ENCODE assay signal across 28 cellular contexts in the genomic region with DNA sequence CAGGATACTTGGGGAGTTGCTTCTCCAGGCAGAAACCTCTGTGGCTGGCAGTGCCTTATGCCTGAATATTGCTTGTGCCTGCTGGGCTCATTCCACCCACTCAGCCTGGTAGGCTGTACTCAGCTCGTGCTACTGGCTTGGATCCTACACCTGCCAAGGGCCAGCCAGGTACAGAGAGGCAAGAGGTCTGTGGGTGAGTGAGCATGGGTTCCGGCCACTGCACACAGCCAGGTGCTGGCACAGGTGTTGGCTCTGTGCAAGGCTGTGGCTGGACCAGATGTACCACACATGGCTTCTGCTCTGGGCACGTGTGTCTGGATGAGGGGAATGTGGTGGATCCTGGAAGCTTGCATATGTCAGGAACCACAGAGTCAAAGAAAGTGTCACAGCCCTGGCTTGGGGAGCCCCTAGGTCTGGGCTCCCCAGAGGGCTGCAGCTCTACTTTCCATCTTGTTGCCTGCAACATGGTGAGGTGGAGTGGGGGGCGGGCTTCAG.
"Had no signal": no experiment of that assay in that cellular context is flagged by ENCODE, and none has a peak within 500 bp of the region (broad histone marks: within the 10 kb centered on the region; RNA-seq: fewer than 3 reads in every experiment).

No MANE protein-coding gene starts in this region.

- H3K9ac ChIP-seq: parathyroid adenoma had no signal

- H3K27me3 ChIP-seq: heart left ventricle, left lung, neutrophil, sigmoid colon, spleen, stomach, testis, thyroid gland, transverse colon, vagina had no signal

- H3K36me3 ChIP-seq: heart left ventricle, left lung, lower lobe of right lung, neutrophil, sigmoid colon, spleen, stomach, thyroid gland, transverse colon, vagina had no signal

- H2AFZ ChIP-seq: parathyroid adenoma had no signal

- ATAC-seq: left colon; left lung; naive thymus-derived CD8-positive, alpha-beta T cell; psoas muscle; stimulated activated naive B cell treated with anti-CD40 and anti-IgM and Interleukin-4, amounts not matched to agents 10 μg/mL and 1 μg/mL and 100 μg/mL, for 72 hours; stimulated activated naive CD8-positive, alpha-beta T cell treated with anti-CD3 and anti-CD28 coated beads, Interleukin-15, Interleukin-2, amounts not matched to agents 100 U/mL and 50 U/mL, for 24 hours had no signal

- H3K36me3 Mint-ChIP-seq: immature natural killer cell; naive thymus-derived CD8-positive, alpha-beta T cell; stimulated activated naive B cell treated with anti-CD40 and anti-IgM and Interleukin-4, amounts not matched to agents 10 μg/mL and 1 μg/mL and 100 μg/mL, for 72 hours had no signal

- H3K79me2 ChIP-seq: parathyroid adenoma had no signal

- H3K27ac Mint-ChIP-seq: immature natural killer cell; naive thymus-derived CD8-positive, alpha-beta T cell; nephron; stimulated activated naive B cell treated with anti-CD40 and anti-IgM and Interleukin-4, amounts not matched to agents 10 μg/mL and 1 μg/mL and 100 μg/mL, for 72 hours had no signal

- DNase-seq: heart left ventricle; hypothalamus; immature natural killer cell; kidney; left colon; lower lobe of right lung; mammary epithelial cell; mesenchymal stem cell; occipital lobe; psoas muscle; sigmoid colon; small intestine; spleen; stimulated activated CD4-positive, alpha-beta T cell treated with anti-CD3 and anti-CD28 coated beads, Interleukin-4, amount 100 ng/mL, for 24 hours; stimulated activated naive B cell treated with anti-CD40 and anti-IgM and Interleukin-4, amounts not matched to agents 10 μg/mL and 1 μg/mL and 100 μg/mL, for 72 hours; stimulated activated naive CD8-positive, alpha-beta T cell treated with anti-CD3 and anti-CD28 coated beads, Interleukin-15, Interleukin-2, amounts not matched to agents 100 U/mL and 50 U/mL, for 24 hours; stomach; testis; thyroid gland; transverse colon had no signal

- FAIRE-seq: islet of Langerhans, kidney, small intestine had no signal

- H3K27me3 Mint-ChIP-seq: stimulated activated naive B cell treated with anti-CD40 and anti-IgM and Interleukin-4, amounts not matched to agents 10 μg/mL and 1 μg/mL and 100 μg/mL, for 72 hours had no signal

- H3K4me3 ChIP-seq: heart left ventricle, left lung, lower lobe of right lung, psoas muscle, sigmoid colon, spleen, stomach, testis, thyroid gland, transverse colon, vagina had no signal

- H3K4me3 Mint-ChIP-seq: immature natural killer cell; naive thymus-derived CD8-positive, alpha-beta T cell; nephron; neural crest cell; stimulated activated naive B cell treated with anti-CD40 and anti-IgM and Interleukin-4, amounts not matched to agents 10 μg/mL and 1 μg/mL and 100 μg/mL, for 72 hours had no signal

- H3K4me1 Mint-ChIP-seq: immature natural killer cell; naive thymus-derived CD8-positive, alpha-beta T cell; nephron; neural crest cell; stimulated activated naive B cell treated with anti-CD40 and anti-IgM and Interleukin-4, amounts not matched to agents 10 μg/mL and 1 μg/mL and 100 μg/mL, for 72 hours had no signal

- H3K4me1 ChIP-seq: left lung, lower lobe of right lung, parathyroid adenoma, psoas muscle, sigmoid colon, spleen, stomach, testis, thyroid gland, transverse colon, vagina had no signal

- H3K9me3 ChIP-seq: heart left ventricle, lower lobe of right lung, neutrophil, psoas muscle, sigmoid colon, stomach, testis, thyroid gland, transverse colon, vagina had no signal

- H3K27ac ChIP-seq: heart left ventricle, left lung, lower lobe of right lung, neutrophil, parathyroid adenoma, psoas muscle, sigmoid colon, spleen, stomach, testis, thyroid gland, transverse colon, vagina had no signal
